8 cellular contexts compared by ENCODE assay signal in genomic region chr17:16417896-16418683, GRCh38. TPM values are rescaled to one million over a fixed set of nuclear protein-coding genes. Genes with fewer than 3 reads are reported as not detected.
DNase-seq lines count a peak whose midpoint lies in the region; ATAC-seq and TF ChIP-seq lines count a peak whose summit lies in the region.

No MANE protein-coding gene starts in this region.

- H3K36me3 ChIP-seq in SJCRH30 (no peaks in the 10 kb centered on the region), MM.1S (replicated peaks; ENCODE audit: insufficient read depth, low read length) (no peaks in the 10 kb centered on the region)

- H3K9me3 Mint-ChIP-seq in T-helper 1 cell treated with Interleukin-12 subunit alpha and Interleukin-12 subunit beta and Interleukin-4 antibody, amounts not matched to agents 30 μg/mL and 1 μg/mL, for 36 hours = no peaks in the 10 kb centered on the region
- H3K9me3 Mint-ChIP-seq in stimulated activated naive B cell treated with anti-CD40 and anti-IgM and Interleukin-4, amounts not matched to agents 10 μg/mL and 1 μg/mL and 100 μg/mL, for 72 hours = no peaks in the 10 kb centered on the region

- no peaks in the 10 kb centered on the region for H3F3A ChIP-seq in MM.1S (ENCODE audit: insufficient read depth, low read length)

- TF ChIP-seq CTCF in fibroblast of the aortic adventitia (IDR thresholded peaks at IDR 0.05; ENCODE audit: insufficient read depth, low read length) = no peak
- TF ChIP-seq CTCF in MM.1S (IDR thresholded peaks at IDR 0.05; ENCODE audit: low read length) = no peak

- no peaks in the 10 kb centered on the region for H3K27me3 ChIP-seq in SJCRH30
- no peaks in the 10 kb centered on the region for H3K27me3 ChIP-seq in MM.1S (replicated peaks; ENCODE audit: insufficient read depth, low read length)

- H3K4me2 ChIP-seq in MM.1S (ENCODE audit: low read depth, low read length) = no peak overlapping the region

- no peak overlapping the region for H2AFZ ChIP-seq in MM.1S (ENCODE audit: low read length)

- peak overlapping the region; percentile 88 for H3K27ac Mint-ChIP-seq in T-helper 1 cell treated with Interleukin-12 subunit alpha and Interleukin-12 subunit beta and Interleukin-4 antibody, amounts not matched to agents 30 μg/mL and 1 μg/mL, for 36 hours
- H3K27ac Mint-ChIP-seq in stimulated activated naive B cell treated with anti-CD40 and anti-IgM and Interleukin-4, amounts not matched to agents 10 μg/mL and 1 μg/mL and 100 μg/mL, for 72 hours = peak overlapping the region; percentile 87

- no peaks in the 10 kb centered on the region for H4K20me1 ChIP-seq in MM.1S (ENCODE audit: insufficient read depth, low read length)

- no peak overlapping the region for H3K9ac ChIP-seq in MM.1S (ENCODE audit: low read length)

- H3K4me3 Mint-ChIP-seq in T-helper 1 cell treated with Interleukin-12 subunit alpha and Interleukin-12 subunit beta and Interleukin-4 antibody, amounts not matched to agents 30 μg/mL and 1 μg/mL, for 36 hours = peak overlapping the region; percentile 34
- peak overlapping the region; percentile 45 to 60 for H3K4me3 Mint-ChIP-seq in stimulated activated naive B cell treated with anti-CD40 and anti-IgM and Interleukin-4, amounts not matched to agents 10 μg/mL and 1 μg/mL and 100 μg/mL, for 72 hours

- H3K27ac ChIP-seq in SJCRH30 (peak overlapping the region; percentile 53), MM.1S (ENCODE audit: low read length) (no peak overlapping the region)

- ATAC-seq in stimulated activated naive B cell treated with anti-CD40 and anti-IgM and Interleukin-4, amounts not matched to agents 10 μg/mL and 1 μg/mL and 100 μg/mL, for 72 hours (replicated peaks) = no peak
- ATAC-seq in GM19023 (IDR thresholded peaks at IDR 0.05; ENCODE audit: unreplicated experiment) = no peak
- ATAC-seq in HG03378 (IDR thresholded peaks at IDR 0.05; ENCODE audit: unreplicated experiment) = no peak

- H3K4me1 ChIP-seq in SJCRH30 = peaks cover 28% of the 10 kb centered on the region
- H3K4me1 ChIP-seq in MM.1S (ENCODE audit: low read length) = no peaks in the 10 kb centered on the region

- peaks cover 39% of the 10 kb centered on the region for H3K36me3 Mint-ChIP-seq in T-helper 1 cell treated with Interleukin-12 subunit alpha and Interleukin-12 subunit beta and Interleukin-4 antibody, amounts not matched to agents 30 μg/mL and 1 μg/mL, for 36 hours (ENCODE audit: low read depth)
- H3K36me3 Mint-ChIP-seq in stimulated activated naive B cell treated with anti-CD40 and anti-IgM and Interleukin-4, amounts not matched to agents 10 μg/mL and 1 μg/mL and 100 μg/mL, for 72 hours = peaks cover 42 to 65% of the 10 kb centered on the region in 2 donors

- H3K9me2 ChIP-seq in MM.1S (replicated peaks; ENCODE audit: insufficient read depth, low read length) = no peaks in the 10 kb centered on the region

- DNase-seq in T-helper 1 cell = no peak
- peak; percentile 57 to 65 for DNase-seq in SJCRH30
- DNase-seq in fibroblast of the aortic adventitia (ENCODE audit: low read depth) = peak; percentile 46
- no peak for DNase-seq in stimulated activated naive B cell treated with anti-CD40 and anti-IgM and Interleukin-4, amounts not matched to agents 10 μg/mL and 1 μg/mL and 100 μg/mL, for 72 hours
- no peak for DNase-seq in MM.1S

- H3K4me1 Mint-ChIP-seq in T-helper 1 cell treated with Interleukin-12 subunit alpha and Interleukin-12 subunit beta and Interleukin-4 antibody, amounts not matched to agents 30 μg/mL and 1 μg/mL, for 36 hours (ENCODE audit: low read depth) = peaks cover 46% of the 10 kb centered on the region
- H3K4me1 Mint-ChIP-seq in stimulated activated naive B cell treated with anti-CD40 and anti-IgM and Interleukin-4, amounts not matched to agents 10 μg/mL and 1 μg/mL and 100 μg/mL, for 72 hours = peaks cover 29 to 54% of the 10 kb centered on the region in 2 donors

- peaks cover 15% of the 10 kb centered on the region for H3K79me2 ChIP-seq in MM.1S (ENCODE audit: low read length)

- H3K4me3 ChIP-seq in SJCRH30 = no peak overlapping the region
- no peak overlapping the region for H3K4me3 ChIP-seq in fibroblast of the aortic adventitia (ENCODE audit: low read depth, low read length)
- no peak overlapping the region for H3K4me3 ChIP-seq in MM.1S (ENCODE audit: low read length)

- H3K9me3 ChIP-seq in SJCRH30 (replicated peaks) = no peaks in the 10 kb centered on the region
- no peaks in the 10 kb centered on the region for H3K9me3 ChIP-seq in MM.1S (replicated peaks; ENCODE audit: insufficient read depth, low read length)

- H3K27me3 Mint-ChIP-seq in T-helper 1 cell treated with Interleukin-12 subunit alpha and Interleukin-12 subunit beta and Interleukin-4 antibody, amounts not matched to agents 30 μg/mL and 1 μg/mL, for 36 hours (ENCODE audit: low read depth) = no peaks in the 10 kb centered on the region
- no peaks in the 10 kb centered on the region for H3K27me3 Mint-ChIP-seq in stimulated activated naive B cell treated with anti-CD40 and anti-IgM and Interleukin-4, amounts not matched to agents 10 μg/mL and 1 μg/mL and 100 μg/mL, for 72 hours

RNA-seq across cellular contexts. Expression of gene TRPV2, which starts 2.7 kb away (rescaled TPM):
- total RNA-seq in SJCRH30 (2014; rRNA removed; shearing (Covaris generic)) = 0.42 and 0.63 TPM in 2 replicates
- total RNA-seq in fibroblast of the aortic adventitia (ENCODE audit: low replicate concordance) = 5.3 and 45.3 TPM in 2 replicates

RNA-seq across cellular contexts. Expression of gene UBB, which starts 37.2 kb away (rescaled TPM):
- 2,921 and 3,511 TPM in 2 replicates for total RNA-seq in SJCRH30 (2014; rRNA removed; shearing (Covaris generic))
- 773 and 1,074 TPM in 2 replicates for total RNA-seq in fibroblast of the aortic adventitia (ENCODE audit: low replicate concordance)

Comparison
In these comparisons a context has a peak if more than half of its experiments do, and no peak if none do; other contexts are left out.
1. DNase-seq: peak in SJCRH30 (2 of 2) and fibroblast of the aortic adventitia (single experiment); none in T-helper 1 cell (0 of 5), stimulated activated naive B cell treated with anti-CD40 and anti-IgM and Interleukin-4, amounts not matched to agents 10 μg/mL and 1 μg/mL and 100 μg/mL, for 72 hours (single experiment) and MM.1S (single experiment).